In genomic region chr6:154414021-154414813, GRCh38 we compare ENCODE assay signal across 10 cellular contexts. TPM values are rescaled to one million over a fixed set of nuclear protein-coding genes. Genes with fewer than 3 reads are reported as not detected.
DNase-seq lines count a peak whose midpoint lies in the region; ATAC-seq and TF ChIP-seq lines count a peak whose summit lies in the region.
"Had no signal": no experiment of that assay in that cellular context is flagged by ENCODE, and none has a peak within 500 bp of the region (broad histone marks: within the 10 kb centered on the region; RNA-seq: fewer than 3 reads in every experiment).

No MANE protein-coding gene starts in this region.

- no peak overlapping the region for H3K4me3 Mint-ChIP-seq in CD4-positive, alpha-beta T cell
- no peak overlapping the region for H3K4me3 Mint-ChIP-seq in T-helper 17 cell
- no peak overlapping the region for H3K4me3 Mint-ChIP-seq in activated CD4-positive, alpha-beta T cell treated with anti-CD3 and anti-CD28 coated beads, Interleukin-2, amount 10 ng/mL, durations not matched to agents 7 days and 5 days

- no peaks in the 10 kb centered on the region for H3K27me3 ChIP-seq in CD4-positive, alpha-beta T cell (ENCODE audit: control insufficient read depth, insufficient read depth, low read length)

- no peaks in the 10 kb centered on the region for H3K9me3 Mint-ChIP-seq in CD4-positive, alpha-beta T cell
- H3K9me3 Mint-ChIP-seq in activated CD4-positive, alpha-beta T cell treated with anti-CD3 and anti-CD28 coated beads, Interleukin-2, amount 10 ng/mL, durations not matched to agents 7 days and 5 days: no peaks in the 10 kb centered on the region

- intact Hi-C loops in CD4-positive, alpha-beta T cell (cut with DNase I, micrococcal nuclease): no loop called here

- no peak overlapping the region for H3K27ac ChIP-seq in CD4-positive, alpha-beta T cell (ENCODE audit: low read depth, low read length)

- no peaks in the 10 kb centered on the region for H3K4me1 Mint-ChIP-seq in CD4-positive, alpha-beta T cell (ENCODE audit: low read depth)
- H3K4me1 Mint-ChIP-seq in T-helper 17 cell: no peaks in the 10 kb centered on the region
- H3K4me1 Mint-ChIP-seq in activated CD4-positive, alpha-beta T cell treated with anti-CD3 and anti-CD28 coated beads, Interleukin-2, amount 10 ng/mL, durations not matched to agents 7 days and 5 days: peaks cover 2% of the 10 kb centered on the region

- H3K27me3 Mint-ChIP-seq in CD4-positive, alpha-beta T cell: no peaks in the 10 kb centered on the region
- peaks cover 64% of the 10 kb centered on the region for H3K27me3 Mint-ChIP-seq in T-helper 17 cell
- peaks cover 5% of the 10 kb centered on the region for H3K27me3 Mint-ChIP-seq in activated CD4-positive, alpha-beta T cell treated with anti-CD3 and anti-CD28 coated beads, Interleukin-2, amount 10 ng/mL, durations not matched to agents 7 days and 5 days

- H3K9me3 ChIP-seq in CD4-positive, alpha-beta T cell (ENCODE audit: control insufficient read depth, low read length): no peaks in the 10 kb centered on the region
- H3K9me3 ChIP-seq in T-helper 17 cell (ENCODE audit: control insufficient read depth, low read length, poor library complexity, severe bottlenecking): no peaks in the 10 kb centered on the region

- H3K27ac Mint-ChIP-seq in CD4-positive, alpha-beta T cell: no peak overlapping the region
- H3K27ac Mint-ChIP-seq in T-helper 17 cell: no peak overlapping the region
- no peak overlapping the region for H3K27ac Mint-ChIP-seq in activated CD4-positive, alpha-beta T cell treated with anti-CD3 and anti-CD28 coated beads, Interleukin-2, amount 10 ng/mL, durations not matched to agents 7 days and 5 days

- ATAC-seq in HG02943 (IDR thresholded peaks at IDR 0.05; ENCODE audit: low read depth, unreplicated experiment): peak; percentile 89
- ATAC-seq in CD4-positive, alpha-beta T cell (ENCODE audit: poor library complexity): no peak
- no peak for ATAC-seq in T-helper 17 cell

- peak; percentile 27 for DNase-seq in GM03348 (ENCODE audit: low spot score)
- peak; percentile 51 to 81 for DNase-seq in NOMO-1 (lab: John Stamatoyannopoulos, UW; ENCODE audit: unreplicated experiment in 2 of 2)
- peak; percentile 77 for DNase-seq in glomerular visceral epithelial cell (ENCODE audit: extremely low spot score)
- no peak for DNase-seq in HPDE6-E6E7 (ENCODE audit: extremely low spot score)
- DNase-seq in CD4-positive, alpha-beta T cell: no peak
- DNase-seq in T-helper 17 cell: no peak
- DNase-seq in activated CD4-positive, alpha-beta T cell treated with anti-CD3 and anti-CD28 coated beads, Interleukin-2, amount 10 ng/mL, durations not matched to agents 7 days and 5 days: no peak
- DNase-seq: activated effector memory CD4-positive, alpha-beta T cell treated with Interleukin-2 at 50 U/mL for 16 hours; COR-L47 had no signal

- no peaks in the 10 kb centered on the region for H3K36me3 Mint-ChIP-seq in CD4-positive, alpha-beta T cell (ENCODE audit: low read depth)
- H3K36me3 Mint-ChIP-seq in T-helper 17 cell (ENCODE audit: low read depth): no peaks in the 10 kb centered on the region
- H3K36me3 Mint-ChIP-seq in activated CD4-positive, alpha-beta T cell treated with anti-CD3 and anti-CD28 coated beads, Interleukin-2, amount 10 ng/mL, durations not matched to agents 7 days and 5 days (ENCODE audit: low read depth): no peaks in the 10 kb centered on the region

- TF ChIP-seq CTCF in CD4-positive, alpha-beta T cell (IDR thresholded peaks at IDR 0.05): no peak

- POLR2A ChIA-PET in CD4-positive, alpha-beta T cell (lab: Charles Lee): no interaction called here
- POLR2A ChIA-PET in activated CD4-positive, alpha-beta T cell treated with anti-CD3 and anti-CD28 coated beads, Interleukin-2, amount 10 ng/mL, durations not matched to agents 7 days and 5 days (lab: Charles Lee): no interaction called here

- CTCF ChIA-PET in CD4-positive, alpha-beta T cell (lab: Charles Lee): no interaction called here
- CTCF ChIA-PET in activated CD4-positive, alpha-beta T cell treated with anti-CD3 and anti-CD28 coated beads, Interleukin-2, amount 10 ng/mL, durations not matched to agents 7 days and 5 days (lab: Charles Lee): interaction anchor here (0.6 kb wide), 1 partner anchor 305 kb away, joined by 3 read pairs; no protein-coding TSS in a partner anchor

RNA-seq across cellular contexts. Expression of gene IPCEF1, which starts 57.6 kb away (rescaled TPM):
- total RNA-seq in CD4-positive, alpha-beta T cell: 10 to 100 TPM; 92.4 to 96.8 TPM
- 10 to 100 TPM; 50.4 to 63.1 TPM for total RNA-seq in T-helper 17 cell
- 10 to 100 TPM; 26.2 to 27.3 TPM for total RNA-seq in activated CD4-positive, alpha-beta T cell treated with anti-CD3 and anti-CD28 coated beads, Interleukin-2, amount 10 ng/mL, durations not matched to agents 7 days and 5 days

Comparison
In these comparisons a context has a peak if more than half of its experiments do, and no peak if none do; other contexts are left out.
1. DNase-seq: peak in GM03348 (single experiment), NOMO-1 (2 of 2) and glomerular visceral epithelial cell (single experiment); none in HPDE6-E6E7 (single experiment), CD4-positive, alpha-beta T cell (0 of 10), T-helper 17 cell (0 of 3) and activated CD4-positive, alpha-beta T cell treated with anti-CD3 and anti-CD28 coated beads, Interleukin-2, amount 10 ng/mL, durations not matched to agents 7 days and 5 days (single experiment).